13 cellular contexts compared by ENCODE assay signal in genomic region chr20:37195018-37195417, GRCh38. TPM values are rescaled to one million over a fixed set of nuclear protein-coding genes. Genes with fewer than 3 reads are reported as not detected.
DNase-seq lines count a peak whose midpoint lies in the region; ATAC-seq and TF ChIP-seq lines count a peak whose summit lies in the region.
"Had no signal": no experiment of that assay in that cellular context is flagged by ENCODE, and none has a peak within 500 bp of the region (broad histone marks: within the 10 kb centered on the region; RNA-seq: fewer than 3 reads in every experiment).

No MANE protein-coding gene starts in this region.

- H3K27ac Mint-ChIP-seq in stimulated activated memory B cell treated with anti-CD40 and anti-IgM and Interleukin-4, amounts not matched to agents 10 μg/mL and 1 μg/mL and 100 μg/mL, for 72 hours, result peak overlapping the region; percentile 46

- no peak overlapping the region for H3K4me3 Mint-ChIP-seq in stimulated activated memory B cell treated with anti-CD40 and anti-IgM and Interleukin-4, amounts not matched to agents 10 μg/mL and 1 μg/mL and 100 μg/mL, for 72 hours

- no peaks in the 10 kb centered on the region for H3K4me1 ChIP-seq in cardiac muscle cell (ENCODE audit: low read depth)
- peaks cover 58% of the 10 kb centered on the region for H3K4me1 ChIP-seq in left ventricle myocardium inferior
- peaks cover 6% of the 10 kb centered on the region for H3K4me1 ChIP-seq in hepatocyte (ENCODE audit: insufficient read depth)

- WGBS in hepatocyte (ENCODE audit: low lambda C conversion rate, missing lambda C conversion rate), result 76% methylated on average over 8 of the region's 8 CpGs

- no peaks in the 10 kb centered on the region for H3K27me3 Mint-ChIP-seq in stimulated activated memory B cell treated with anti-CD40 and anti-IgM and Interleukin-4, amounts not matched to agents 10 μg/mL and 1 μg/mL and 100 μg/mL, for 72 hours

- H3K9me3 Mint-ChIP-seq in stimulated activated memory B cell treated with anti-CD40 and anti-IgM and Interleukin-4, amounts not matched to agents 10 μg/mL and 1 μg/mL and 100 μg/mL, for 72 hours, result no peaks in the 10 kb centered on the region

- no peaks in the 10 kb centered on the region for H3K9me2 ChIP-seq in hepatocyte (replicated peaks; ENCODE audit: insufficient read depth)

- no peak for ATAC-seq in stimulated activated memory B cell treated with anti-CD40 and anti-IgM and Interleukin-4, amounts not matched to agents 10 μg/mL and 1 μg/mL and 100 μg/mL, for 72 hours
- ATAC-seq in GM21825 (IDR thresholded peaks at IDR 0.05; ENCODE audit: unreplicated experiment), result no peak

- H3K9me3 ChIP-seq in cardiac muscle cell (ENCODE audit: low read depth) (no peaks in the 10 kb centered on the region), left ventricle myocardium inferior (replicated peaks) (no peaks in the 10 kb centered on the region), hepatocyte (ENCODE audit: low read depth) (no peaks in the 10 kb centered on the region)
- H3K9me3 ChIP-seq: uterus had no signal

- no peak overlapping the region for H3K4me2 ChIP-seq in hepatocyte

- H3K4me1 Mint-ChIP-seq in stimulated activated memory B cell treated with anti-CD40 and anti-IgM and Interleukin-4, amounts not matched to agents 10 μg/mL and 1 μg/mL and 100 μg/mL, for 72 hours, result peaks cover 54% of the 10 kb centered on the region

- H4K20me1 ChIP-seq in hepatocyte (ENCODE audit: insufficient read depth, poor library complexity, severe bottlenecking), result peaks cover 54% of the 10 kb centered on the region

- H3K27me3 ChIP-seq in cardiac muscle cell (no peaks in the 10 kb centered on the region), left ventricle myocardium inferior (ENCODE audit: low read depth) (no peaks in the 10 kb centered on the region), hepatocyte (no peaks in the 10 kb centered on the region)
- H3K27me3 ChIP-seq: uterus had no signal

- peaks cover 88% of the 10 kb centered on the region for H3K79me2 ChIP-seq in hepatocyte

- no peak overlapping the region for H2AFZ ChIP-seq in hepatocyte

- H3K4me3 ChIP-seq in cardiac muscle cell (no peak overlapping the region), left ventricle myocardium inferior (no peak overlapping the region), hepatocyte (no peak overlapping the region)
- H3K4me3 ChIP-seq: lung, uterus had no signal

- intact Hi-C loops in left ventricle myocardium inferior (cut with micrococcal nuclease), result loop anchor here (5.0 kb wide), 1 partner anchor 337 kb away; no protein-coding TSS in a partner anchor

- DNase-seq in cardiac muscle cell (ENCODE audit: low read depth in 1 of 2, low spot score in 1 of 2), result no peak
- DNase-seq in left ventricle myocardium inferior, result no peak
- no peak for DNase-seq in hepatocyte (ENCODE audit: low spot score)
- DNase-seq in globus pallidus (ENCODE audit: low spot score), result no peak
- DNase-seq in DMS53 (lab: John Stamatoyannopoulos, UW), result no peak
- DNase-seq: activated CD4-positive, alpha-beta T cell treated with anti-CD3 and anti-CD28 coated beads for 1 hour; DMS153; NCI-H2029 had no signal

- peaks cover 8% of the 10 kb centered on the region for H3K36me3 ChIP-seq in cardiac muscle cell
- peaks cover 22% of the 10 kb centered on the region for H3K36me3 ChIP-seq in left ventricle myocardium inferior
- H3K36me3 ChIP-seq in hepatocyte (replicated peaks; ENCODE audit: insufficient read depth, low read depth), result no peaks in the 10 kb centered on the region
- H3K36me3 ChIP-seq: uterus had no signal

- H3K27ac ChIP-seq in cardiac muscle cell (peak overlapping the region; percentile 39), left ventricle myocardium inferior (replicated peaks) (no peak overlapping the region), VCaP (peak overlapping the region; percentile 56), hepatocyte (peak overlapping the region; percentile 47)
- H3K27ac ChIP-seq: uterus had no signal

- peaks cover 54% of the 10 kb centered on the region for H3K36me3 Mint-ChIP-seq in stimulated activated memory B cell treated with anti-CD40 and anti-IgM and Interleukin-4, amounts not matched to agents 10 μg/mL and 1 μg/mL and 100 μg/mL, for 72 hours

- no peak for TF ChIP-seq CTCF in cardiac muscle cell (IDR thresholded peaks at IDR 0.05; ENCODE audit: low read depth, low read length)
- TF ChIP-seq CTCF in left ventricle myocardium inferior (IDR thresholded peaks at IDR 0.05; ENCODE audit: borderline replicate concordance), result no peak
- no peak for TF ChIP-seq CTCF in VCaP (conservative IDR thresholded peaks at IDR 0.05)
- no peak for TF ChIP-seq CTCF in hepatocyte (IDR thresholded peaks at IDR 0.05; ENCODE audit: poor library complexity)

RNA-seq across cellular contexts. Expression of gene MROH8, which starts 15.7 kb away (rescaled TPM):
- 5.8 and 7.8 TPM in 2 replicates for total RNA-seq in cardiac muscle cell
- 12.1 and 13.3 TPM in 2 replicates for polyA plus RNA-seq in cardiac muscle cell
- 3.6 TPM for total RNA-seq in left ventricle myocardium inferior
- total RNA-seq in hepatocyte, result 1.9 and 3.9 TPM in 2 replicates
- polyA plus RNA-seq in hepatocyte, result 3.7 and 4.8 TPM in 2 replicates

RNA-seq across cellular contexts. Expression of gene RPN2, which starts 15.9 kb away (rescaled TPM):
- total RNA-seq in cardiac muscle cell, result 150 and 201 TPM in 2 replicates
- polyA plus RNA-seq in cardiac muscle cell, result 208 and 259 TPM in 2 replicates
- 81.4 TPM for total RNA-seq in left ventricle myocardium inferior
- 325 and 356 TPM in 2 replicates for total RNA-seq in hepatocyte
- polyA plus RNA-seq in hepatocyte, result 350 and 368 TPM in 2 replicates
